ENCODE assay signal across 8 cellular contexts in the genomic region with DNA sequence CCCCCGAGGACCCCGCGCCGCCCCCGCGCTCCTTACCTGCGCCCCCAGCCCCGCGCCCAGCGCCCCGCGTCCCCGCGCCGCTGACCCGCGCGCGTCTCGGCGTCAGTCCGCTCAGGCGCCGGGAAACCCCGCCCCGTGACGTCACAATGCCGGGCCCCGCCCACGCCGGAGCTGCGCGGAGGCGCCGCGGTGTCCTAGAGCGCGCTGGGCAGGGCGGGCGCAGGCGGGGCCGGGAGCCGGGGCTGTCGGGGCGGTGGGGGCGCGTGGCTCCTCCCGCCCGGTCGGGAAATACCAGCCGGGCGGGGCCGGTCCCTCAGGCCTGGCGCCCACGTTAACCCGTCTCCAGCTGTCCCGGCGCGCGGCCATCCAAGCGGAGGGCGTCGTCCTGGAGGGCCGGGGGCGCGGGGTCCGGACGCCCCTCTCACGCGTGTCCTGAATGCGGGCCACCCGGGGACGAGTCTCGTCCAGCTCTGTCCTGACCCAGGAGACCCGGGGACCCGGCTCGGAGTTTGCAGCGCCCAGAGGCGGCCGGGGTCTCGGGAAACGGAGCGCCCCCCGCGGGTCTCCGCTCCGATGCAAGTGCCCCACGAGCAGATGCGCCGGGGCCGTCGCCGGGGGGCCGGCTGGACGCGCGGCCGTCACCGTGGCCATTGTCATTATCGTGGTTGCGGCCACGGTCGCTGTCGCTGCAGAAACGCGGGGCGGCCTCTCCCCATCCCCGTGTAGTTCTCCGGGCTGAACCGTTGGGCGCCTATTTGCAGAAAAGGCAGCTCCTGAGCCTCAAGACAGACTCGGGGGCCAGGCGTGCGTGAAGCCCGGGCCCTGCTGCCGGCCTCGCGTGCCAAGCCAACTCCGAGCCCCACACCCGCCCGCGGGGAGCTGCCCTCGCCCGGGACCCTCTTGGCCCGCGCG. TPM values are rescaled to one million over a fixed set of nuclear protein-coding genes. Genes with fewer than 3 reads are reported as not detected.
DNase-seq lines count a peak whose midpoint lies in the region; ATAC-seq, FAIRE-seq and TF ChIP-seq lines count a peak whose summit lies in the region.

Gene SLC66A2 (minus strand): TSS at position 109 of the 912 bp plus-strand sequence. CDS start 727 bp downstream, outside the sequence.

- peak within 1 kb of the TSS; percentile 83 to 84 for H3K27ac ChIP-seq in kidney (ENCODE audit: low read depth in 2 of 2, low read length in 2 of 2)

- peak; percentile 57 for ATAC-seq in HG02943 (IDR thresholded peaks at IDR 0.05; ENCODE audit: low read depth, unreplicated experiment)

- H3K9ac ChIP-seq in kidney (ENCODE audit: low read length in 2 of 2), result peak within 1 kb of the TSS; percentile 82 to 92

- H3K4me1 ChIP-seq in kidney (ENCODE audit: control insufficient read depth in 1 of 2, insufficient read depth in 1 of 2, low read depth in 1 of 2, low read length in 2 of 2), result peaks cover 25 to 31% of the 10 kb centered on the region in 2 donors

- no peaks in the 10 kb centered on the region for H3K9me3 ChIP-seq in kidney (ENCODE audit: control insufficient read depth in 1 of 2, low read length in 2 of 2)

- intact Hi-C loops in kidney (cut with DNase I), result no loop called here

- peak within 1 kb of the TSS; percentile 83 to 84 for H3K4me3 ChIP-seq in kidney (ENCODE audit: low read length in 2 of 2)

- H3K36me3 ChIP-seq in kidney (ENCODE audit: control insufficient read depth in 1 of 2, insufficient read depth in 2 of 2, low read length in 2 of 2), result peaks cover 0 to 16% of the 10 kb centered on the region in 2 donors

- TF ChIP-seq CTCF in kidney (IDR thresholded peaks at IDR 0.05; ENCODE audit: borderline replicate concordance, extremely low read depth, insufficient read depth), result no peak

- FAIRE-seq in kidney (lab: Jason Lieb, UNC), result no peak

- DNase-seq in NCI-H1436 (lab: John Stamatoyannopoulos, UW) (peak; percentile 84), NCI-H1436 treated with DMSO at 0.1 percent for 48 hours (lab: John Stamatoyannopoulos, UW) (no peak), NCI-H2196 (lab: John Stamatoyannopoulos, UW; ENCODE audit: unreplicated experiment) (peak; percentile 87), kidney (peak; percentile 97)
- DNase-seq in activated CD4-positive, CD25-positive, alpha-beta regulatory T cell treated with anti-CD3 and anti-CD28 coated beads, Interleukin-2, amount 50 U/mL, for 16 hours (ENCODE audit: low read depth, low spot score), result peak; percentile 83
- peak; percentile 84 for DNase-seq in central memory CD4-positive, alpha-beta T cell
- DNase-seq in stimulated activated CD4-positive, alpha-beta T cell treated with anti-CD3 and anti-CD28 coated beads, Interleukin-15, amount 100 ng/mL, for 24 hours, result peak; percentile 96

RNA-seq across cellular contexts. Expression of gene SLC66A2, which starts in this region (rescaled TPM):
- total RNA-seq in kidney, result 45.5 TPM
- 41.9 TPM for polyA plus RNA-seq in kidney (ENCODE audit: insufficient read depth, low read depth, low replicate concordance)
